In the genomic region with DNA sequence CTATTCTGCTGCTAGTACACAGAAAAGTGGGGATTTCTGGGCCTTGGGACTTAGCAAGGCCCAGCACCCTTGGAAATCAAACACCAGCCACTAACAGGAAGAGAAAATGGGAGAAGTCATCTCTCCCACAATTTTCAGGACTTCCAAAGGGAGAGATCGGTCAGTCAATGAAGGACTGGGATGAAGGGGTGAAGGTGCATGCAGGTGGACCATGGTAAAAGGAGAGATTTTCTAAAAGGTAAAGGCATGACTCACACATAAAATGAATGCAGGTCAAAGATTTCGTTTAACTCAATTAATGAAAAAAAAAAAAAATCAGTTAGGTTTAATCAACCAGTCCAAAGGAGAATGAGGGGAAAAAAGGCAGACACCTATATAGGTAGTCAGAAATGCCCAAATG, we compare ENCODE assay signal across 26 cellular contexts.
"Had no signal": no experiment of that assay in that cellular context is flagged by ENCODE, and none has a peak within 500 bp of the region (broad histone marks: within the 10 kb centered on the region; RNA-seq: fewer than 3 reads in every experiment).

No MANE protein-coding gene starts in this region.

- H3K27me3 ChIP-seq: stomach, testis, thyroid gland, tibial nerve, transverse colon, upper lobe of left lung, upper lobe of right lung, uterus, vagina had no signal

- H3K9me3 ChIP-seq: stomach, suprapubic skin, testis, thoracic aorta, thyroid gland, tibial artery, tibial nerve, transverse colon, upper lobe of left lung, upper lobe of right lung, uterus, vagina had no signal

- ATAC-seq: stimulated activated effector memory CD8-positive, alpha-beta T cell treated with anti-CD3 and anti-CD28 coated beads, Interleukin-12 subunit alpha, Interleukin-12 subunit beta, amount 100 ng/mL, for 72 hours; stimulated activated memory B cell treated with anti-CD40 and anti-IgM and Interleukin-4, amounts not matched to agents 10 μg/mL and 1 μg/mL and 100 μg/mL, for 72 hours; stimulated activated naive B cell treated with anti-CD40 and anti-IgM and Interleukin-4, amounts not matched to agents 10 μg/mL and 1 μg/mL and 100 μg/mL, for 72 hours; stimulated activated naive CD8-positive, alpha-beta T cell treated with anti-CD3 and anti-CD28 coated beads, Interleukin-15, amount 100 ng/mL, for 72 hours; stimulated activated naive CD8-positive, alpha-beta T cell treated with anti-CD3 and anti-CD28 coated beads, Interleukin-15, Interleukin-2, amounts not matched to agents 100 U/mL and 50 U/mL, for 24 hours; upper lobe of right lung had no signal

- DNase-seq: stimulated activated CD4-positive, alpha-beta T cell treated with anti-CD3 and anti-CD28 coated beads, Interleukin-2, amount 100 ng/mL, for 48 hours; stimulated activated CD4-positive, alpha-beta T cell treated with anti-CD3 and anti-CD28 coated beads, Interleukin-4, amount 100 ng/mL, for 1 hour; stimulated activated CD4-positive, alpha-beta T cell treated with anti-CD3 and anti-CD28 coated beads, Interleukin-4, amount 100 ng/mL, for 24 hours; stimulated activated CD4-positive, alpha-beta T cell treated with anti-CD3 and anti-CD28 coated beads, Interleukin-4, amount 100 ng/mL, for 4 hours; stimulated activated CD8-positive, alpha-beta memory T cell treated with anti-CD3 and anti-CD28 coated beads, Interleukin-4, amount 100 ng/mL, for 48 hours; stimulated activated naive B cell treated with anti-CD40 and anti-IgM and Interleukin-4, amounts not matched to agents 10 μg/mL and 1 μg/mL and 100 μg/mL, for 72 hours; stimulated activated naive CD4-positive, alpha-beta T cell; stimulated activated naive CD4-positive, alpha-beta T cell treated with Interleukin-2 at 50 U/mL for 16 hours; stimulated activated naive CD8-positive, alpha-beta T cell treated with anti-CD3 and anti-CD28 coated beads, Interleukin-15, amount 100 ng/mL, for 72 hours; stimulated activated naive CD8-positive, alpha-beta T cell treated with anti-CD3 and anti-CD28 coated beads, Interleukin-15, Interleukin-2, amounts not matched to agents 100 U/mL and 50 U/mL, for 24 hours; stomach; substantia nigra; testis; thyroid gland; tibial artery; transverse colon; upper lobe of left lung; upper lobe of right lung; uterus had no signal

- FAIRE-seq: urothelium cell line had no signal

- H3K36me3 ChIP-seq: stomach, suprapubic skin, thoracic aorta, thyroid gland, tibial artery, tibial nerve, transverse colon, upper lobe of left lung, upper lobe of right lung, uterus, vagina had no signal

- H3K4me3 ChIP-seq: stomach, suprapubic skin, testis, thoracic aorta, thyroid gland, tibial artery, tibial nerve, transverse colon, upper lobe of left lung, upper lobe of right lung, uterus, vagina had no signal

- H3K27ac ChIP-seq: stomach, suprapubic skin, testis, thoracic aorta, thyroid gland, tibial artery, tibial nerve, transverse colon, upper lobe of left lung, upper lobe of right lung, uterus, vagina had no signal

- H3K4me1 ChIP-seq: suprapubic skin, testis, thyroid gland, tibial artery, transverse colon, upper lobe of left lung, upper lobe of right lung, uterus, vagina had no signal
